21 cellular contexts compared by ENCODE assay signal in genomic region chr10:76338187-76338586, GRCh38.
DNase-seq lines count a peak whose midpoint lies in the region; ATAC-seq and TF ChIP-seq lines count a peak whose summit lies in the region.
"Had no signal": no experiment of that assay in that cellular context is flagged by ENCODE, and none has a peak within 500 bp of the region (broad histone marks: within the 10 kb centered on the region; RNA-seq: fewer than 3 reads in every experiment).

No MANE protein-coding gene starts in this region.

- H2AK9ac ChIP-seq in IMR-90 (replicated peaks; ENCODE audit: low read depth, low read length, poor library complexity), result no peak overlapping the region

- H3K27ac ChIP-seq in BLaER1 treated with 17β-estradiol and CSF1 and Interleukin-3, amounts not matched to agents 10 nM and 100 nM, result no peak overlapping the region
- H3K27ac ChIP-seq in IMR-90 (ENCODE audit: insufficient read depth, low read length) (peak overlapping the region; percentile 88), colonic mucosa (peak overlapping the region; percentile 51)
- H3K27ac ChIP-seq: PC-9 had no signal

- POLR2A ChIA-PET in IMR-90 (lab: Charles Lee; ENCODE audit: unreplicated experiment), result no interaction called here

- H4K20me1 ChIP-seq in BLaER1 treated with 17β-estradiol and CSF1 and Interleukin-3, amounts not matched to agents 10 nM and 100 nM, result no peaks in the 10 kb centered on the region
- H4K20me1 ChIP-seq in IMR-90 (ENCODE audit: insufficient read depth, low read length), result no peaks in the 10 kb centered on the region; the same call in 1 of the 2 replicates

- peak overlapping the region; percentile 87 for H2BK120ac ChIP-seq in IMR-90 (ENCODE audit: low read depth, low read length)

- H3K14ac ChIP-seq in IMR-90 (replicated peaks; ENCODE audit: low read depth, low read length), result peak overlapping the region; percentile 61

- peaks cover 0 to 7% (median 5%) of the 10 kb centered on the region in 11 experiments; a peak in 11 of 22 replicates for H3K9me3 ChIP-seq in BLaER1 treated with 17β-estradiol and CSF1 and Interleukin-3, amounts not matched to agents 10 nM and 100 nM (replicated peaks in 1 of 11)
- H3K9me3 ChIP-seq in IMR-90 (ENCODE audit: control insufficient read depth, insufficient read depth, low read length), result no peaks in the 10 kb centered on the region
- no peaks in the 10 kb centered on the region for H3K9me3 ChIP-seq in colonic mucosa
- H3K9me3 ChIP-seq: BE2C had no signal

- H2BK5ac ChIP-seq in IMR-90 (ENCODE audit: low read depth, low read length, poor library complexity, severe bottlenecking), result peak overlapping the region; percentile 95

- peak overlapping the region; percentile 71; the same call in 1 of the 2 replicates for H4K91ac ChIP-seq in IMR-90 (ENCODE audit: insufficient read depth, low read depth, low read length)

- peak overlapping the region; percentile 63; the same call in 1 of the 2 replicates for H3K56ac ChIP-seq in IMR-90 (ENCODE audit: extremely low read depth, insufficient read depth, low read length)

- CTCF ChIA-PET in IMR-90 (lab: Yijun Ruan, JAX), result interaction anchor here (1.0 to 1.3 kb wide), 2 partner anchors 22 to 34 kb away, joined by 5 read pairs; no protein-coding TSS in a partner anchor

- H4K8ac ChIP-seq in IMR-90 (ENCODE audit: low read depth in 2 of 2, low read length in 2 of 2), result peak overlapping the region in 1 of 2 experiments; percentile 82; a peak in 1 of 4 replicates

- in situ Hi-C loops in IMR-90 (cut with MboI; ENCODE audit: low sequenced_read_pairs) (no loop called here), G401 (cut with HindIII; ENCODE audit: low sequenced_read_pairs) (no loop called here), ACHN (cut with HindIII; ENCODE audit: low pct_ligation_motif_present, low pct_unique_long_range_greater_than_20kb, low sequenced_read_pairs) (no loop called here)

- no peaks in the 10 kb centered on the region for H3K36me3 ChIP-seq in BLaER1 treated with 17β-estradiol and CSF1 and Interleukin-3, amounts not matched to agents 10 nM and 100 nM
- H3K36me3 ChIP-seq in IMR-90 (ENCODE audit: control insufficient read depth, insufficient read depth, low read length), result no peaks in the 10 kb centered on the region
- no peaks in the 10 kb centered on the region for H3K36me3 ChIP-seq in colonic mucosa
- H3K36me3 ChIP-seq: BE2C had no signal

- H3K4ac ChIP-seq in IMR-90 (ENCODE audit: low read depth, low read length), result peak overlapping the region; percentile 91

- dilution Hi-C loops in IMR-90 (cut with HindIII; ENCODE audit: low sequenced_read_pairs, unreplicated experiment), result no loop called here

- no peak overlapping the region for H3K4me3 ChIP-seq in BLaER1 treated with 17β-estradiol and CSF1 and Interleukin-3, amounts not matched to agents 10 nM and 100 nM
- H3K4me3 ChIP-seq in IMR-90 (ENCODE audit: insufficient read depth, low read depth, low read length) (no peak overlapping the region), colonic mucosa (no peak overlapping the region)
- H3K4me3 ChIP-seq: GM23338, PC-9 had no signal

- H2BK15ac ChIP-seq in IMR-90 (ENCODE audit: low read depth, low read length), result peak overlapping the region; percentile 81

- DNase-seq in IMR-90 (no peak), colonic mucosa (no peak), G401 (ENCODE audit: low spot score) (no peak), ACHN (no peak), NCI-H446 (lab: John Stamatoyannopoulos, UW) (no peak)
- DNase-seq: BE2C; CD4-positive, CD25-positive, alpha-beta regulatory T cell; DMS153; H9; KG1; NCI-H2029; NCI-H446 treated with DMSO at 0.1 percent for 48 hours; NCI-H526; NCI-H82; NK-92 treated with Interleukin-12 subunit alpha and Interleukin-12 subunit beta, amount 100 ng/mL, for 24 hours; PC-9; Right ventricle myocardium superior; T-cell had no signal

- peak overlapping the region; percentile 78 for H2AK5ac ChIP-seq in IMR-90 (ENCODE audit: low read depth, low read length)

- BruUV-seq in IMR-90 (replicated peaks; lab: Mats Ljungman, UMichigan), result no TSS peak

- no peak for ATAC-seq in IMR-90 (ENCODE audit: low read depth)
- no peak for ATAC-seq in HG03159 (IDR thresholded peaks at IDR 0.05; ENCODE audit: unreplicated experiment)
- ATAC-seq: GM23338, T-cell had no signal

- TF ChIP-seq CTCF in IMR-90 (conservative IDR thresholded peaks at IDR 0.05; ENCODE audit: low read depth, low read length), result no peak
- TF ChIP-seq CTCF in colonic mucosa (IDR thresholded peaks at IDR 0.05), result no peak

- H3K4me1 ChIP-seq in BLaER1 treated with 17β-estradiol and CSF1 and Interleukin-3, amounts not matched to agents 10 nM and 100 nM, result peaks cover 5 to 28% (median 20%) of the 10 kb centered on the region in 10 experiments; a peak in 19 of 20 replicates
- H3K4me1 ChIP-seq in IMR-90 (ENCODE audit: control insufficient read depth, insufficient read depth, low read length) (peaks cover 12% of the 10 kb centered on the region), colonic mucosa (peaks cover 17% of the 10 kb centered on the region)
- H3K4me1 ChIP-seq: BE2C had no signal

- no peak overlapping the region for H3K23ac ChIP-seq in IMR-90 (ENCODE audit: low read depth, low read length)

- H3K79me1 ChIP-seq in IMR-90 (ENCODE audit: low read depth in 1 of 2, low read length in 2 of 2), result no peaks in the 10 kb centered on the region

- no peak for TF ChIP-seq POLR2A in IMR-90 (IDR thresholded peaks at IDR 0.05; ENCODE audit: low read depth, low read length)

- intact Hi-C loops in IMR-90 (cut with micrococcal nuclease) (loop anchor here (5.0 kb wide), 1 partner anchor 89 kb away; no protein-coding TSS in a partner anchor), colonic mucosa (cut with DNase I) (no loop called here)

- H3K9ac ChIP-seq in BLaER1 treated with 17β-estradiol and CSF1 and Interleukin-3, amounts not matched to agents 10 nM and 100 nM, result no peak overlapping the region
- H3K9ac ChIP-seq in IMR-90 (ENCODE audit: low read depth, low read length), result peak overlapping the region; percentile 50; the same call in 1 of the 2 replicates
- H3K9ac ChIP-seq in colonic mucosa (ENCODE audit: low read depth in 2 of 2, low read length in 2 of 2), result no peak overlapping the region

- peaks cover 2% of the 10 kb centered on the region; the same call in 1 of the 2 replicates for H3K9me1 ChIP-seq in IMR-90 (ENCODE audit: insufficient read depth, low read length)

- H4K5ac ChIP-seq in IMR-90 (ENCODE audit: low read depth, low read length), result peak overlapping the region; percentile 97; the same call in 1 of the 2 replicates

- H2BK20ac ChIP-seq in IMR-90 (ENCODE audit: low read depth, low read length), result peak overlapping the region; percentile 93

- peak overlapping the region; percentile 99 for H3K18ac ChIP-seq in IMR-90 (ENCODE audit: low read depth, low read length)

- H2AFZ ChIP-seq in IMR-90 (replicated peaks; ENCODE audit: low read length, poor library complexity), result no peak overlapping the region
- H2AFZ ChIP-seq: GM23338, PC-9 had no signal

- no peaks in the 10 kb centered on the region for H3K27me3 ChIP-seq in BLaER1 treated with 17β-estradiol and CSF1 and Interleukin-3, amounts not matched to agents 10 nM and 100 nM
- no peaks in the 10 kb centered on the region for H3K27me3 ChIP-seq in IMR-90 (ENCODE audit: control insufficient read depth, insufficient read depth, low read length)
- no peaks in the 10 kb centered on the region for H3K27me3 ChIP-seq in colonic mucosa
- H3K27me3 ChIP-seq: BE2C had no signal

- peak overlapping the region in 9 of 11 experiments; percentile 4 to 58 (median 34); a peak in 14 of 22 replicates for H3K4me2 ChIP-seq in BLaER1 treated with 17β-estradiol and CSF1 and Interleukin-3, amounts not matched to agents 10 nM and 100 nM
- peak overlapping the region; percentile 90 for H3K4me2 ChIP-seq in IMR-90 (ENCODE audit: low read depth, low read length)
- H3K4me2 ChIP-seq: GM23338, PC-9 had no signal

- TF ChIP-seq RAD21 in IMR-90 (IDR thresholded peaks at IDR 0.05; ENCODE audit: low read length), result no peak

- no CpG with 5 or more reads among the region's 2 CpGs for WGBS in IMR-90 (ENCODE audit: extremely low coverage in 2 of 2, insufficient read length in 1 of 2), 2 experiments

TF ChIP-seq in IMR-90, 13 proteins besides CTCF, POLR2A, EP300 and RAD21:
- no peak for TF ChIP-seq MAFK (IDR thresholded peaks at IDR 0.05; ENCODE audit: low read depth, low read length)
- no peak for TF ChIP-seq USF2 (IDR thresholded peaks at IDR 0.05; ENCODE audit: low read depth, low read length)
- no peak for TF ChIP-seq FOS (IDR thresholded peaks at IDR 0.05; ENCODE audit: low read depth, low read length)
- TF ChIP-seq ELK1 (IDR thresholded peaks at IDR 0.05; ENCODE audit: borderline replicate concordance, low read depth, low read length), result no peak
- no peak for TF ChIP-seq MXI1 (IDR thresholded peaks at IDR 0.05; ENCODE audit: borderline replicate concordance, low read depth, low read length)
- no peak for TF ChIP-seq NFE2L2 (IDR thresholded peaks at IDR 0.05; ENCODE audit: low read depth, low read length)
- TF ChIP-seq CEBPB (IDR thresholded peaks at IDR 0.05; ENCODE audit: low read depth, low read length), result no peak
- TF ChIP-seq BHLHE40 (IDR thresholded peaks at IDR 0.05; ENCODE audit: low read depth, low read length), result no peak
- TF ChIP-seq SMC3 (IDR thresholded peaks at IDR 0.05; ENCODE audit: low read depth, low read length), result no peak
- no peak for TF ChIP-seq CHD1 (IDR thresholded peaks at IDR 0.05; ENCODE audit: low read depth, low read length)

Comparison
In these comparisons a context has a peak if more than half of its experiments do, and no peak if none do; other contexts are left out.
1. H3K27ac ChIP-seq: peak in IMR-90 (single experiment) and colonic mucosa (single experiment); none in BLaER1 treated with 17β-estradiol and CSF1 and Interleukin-3, amounts not matched to agents 10 nM and 100 nM (0 of 11).